10 cellular contexts compared by ENCODE assay signal in genomic region chr22:42365337-42365865, GRCh38.
A peak's percentile ranks its signal among the peaks of the same experiment; 100 is the strongest.
DNase-seq lines count a peak whose midpoint lies in the region; ATAC-seq and TF ChIP-seq lines count a peak whose summit lies in the region.
"Had no signal": no experiment of that assay in that cellular context is flagged by ENCODE, and none has a peak within 500 bp of the region (broad histone marks: within the 10 kb centered on the region; RNA-seq: fewer than 3 reads in every experiment).

No MANE protein-coding gene starts in this region.

- no peaks in the 10 kb centered on the region; the same call in 1 of the 2 replicates for H3F3A ChIP-seq in GM23248 (ENCODE audit: insufficient read depth)

- H3K36me3 ChIP-seq in GM23248 (ENCODE audit: low read depth) (no peaks in the 10 kb centered on the region), esophagus squamous epithelium (no peaks in the 10 kb centered on the region), psoas muscle (ENCODE audit: insufficient read depth in 1 of 2, low read depth in 1 of 2) (no peaks in the 10 kb centered on the region)
- H3K36me3 ChIP-seq: lower lobe of right lung had no signal

- H3K79me2 ChIP-seq in GM23248 (ENCODE audit: insufficient read depth): no peaks in the 10 kb centered on the region

- peak overlapping the region; percentile 43 for H3K4me2 ChIP-seq in GM23248 (ENCODE audit: unreplicated experiment)

- no peaks in the 10 kb centered on the region for H3K9me2 ChIP-seq in GM23248 (ENCODE audit: insufficient read depth)

- ATAC-seq in psoas muscle (no peak), GM19023 (IDR thresholded peaks at IDR 0.05; ENCODE audit: unreplicated experiment) (no peak), HG03460 (IDR thresholded peaks at IDR 0.05; ENCODE audit: unreplicated experiment) (no peak), GM18498 (IDR thresholded peaks at IDR 0.05; ENCODE audit: unreplicated experiment) (no peak), HG03378 (IDR thresholded peaks at IDR 0.05; ENCODE audit: unreplicated experiment) (no peak)
- ATAC-seq: lower lobe of right lung had no signal

- in situ Hi-C loops in GM23248 (cut with MboI): no loop called here

- no peak overlapping the region for H3K27ac ChIP-seq in GM23248
- peak overlapping the region; percentile 49 to 83 (median 78) for H3K27ac ChIP-seq in esophagus squamous epithelium
- H3K27ac ChIP-seq in psoas muscle: peak overlapping the region; percentile 30
- H3K27ac ChIP-seq: lower lobe of right lung had no signal

- intact Hi-C loops in esophagus squamous epithelium (cut with DNase I) (no loop called here), psoas muscle (cut with DNase I) (no loop called here)

- no peak overlapping the region; the same call in 1 of the 2 replicates for H2AFZ ChIP-seq in GM23248

- H3K9me3 ChIP-seq in GM23248 (ENCODE audit: low read depth) (no peaks in the 10 kb centered on the region), esophagus squamous epithelium (no peaks in the 10 kb centered on the region), psoas muscle (no peaks in the 10 kb centered on the region)
- H3K9me3 ChIP-seq: lower lobe of right lung had no signal

- H3K4me1 ChIP-seq in GM23248 (ENCODE audit: insufficient read depth) (peaks cover 16% of the 10 kb centered on the region), esophagus squamous epithelium (peaks cover 26 to 69% (median 48%) of the 10 kb centered on the region in 3 donors), psoas muscle (peaks cover 14% of the 10 kb centered on the region)

- peaks cover 45% of the 10 kb centered on the region for H3K27me3 ChIP-seq in GM23248 (replicated peaks; ENCODE audit: insufficient read depth)
- peaks cover 0 to 37% (median 0%) of the 10 kb centered on the region in 4 donors for H3K27me3 ChIP-seq in esophagus squamous epithelium
- peaks cover 0 to 43% (median 4%) of the 10 kb centered on the region in 3 donors for H3K27me3 ChIP-seq in psoas muscle (ENCODE audit: insufficient read depth in 3 of 3, low read length in 2 of 3)

- WGBS in GM23248 (ENCODE audit: low coverage in 1 of 2, low lambda C conversion rate in 2 of 2, missing lambda C conversion rate in 2 of 2), 2 experiments: 13 to 18% methylated on average over 10 of the region's 10 CpGs
- 21 to 28% methylated on average over 7 to 8 of the region's 10 CpGs for WGBS in esophagus squamous epithelium, 2 donors
- WGBS in psoas muscle, 3 donors: 44 to 52% (median 50%) methylated on average over 10 of the region's 10 CpGs

- DNase-seq in GM23248 (no peak), NCI-H2227 treated with DMSO at 0.1 percent for 48 hours (lab: John Stamatoyannopoulos, UW) (peak; percentile 56), esophagus squamous epithelium (lab: John Stamatoyannopoulos, UW) (no peak), psoas muscle (no peak)
- DNase-seq: activated T-cell treated with anti-CD3 and anti-CD28 coated beads, Interleukin-2, amount 50 U/mL, for 48 hours; lower lobe of right lung had no signal

- no peak for TF ChIP-seq POLR2A in esophagus squamous epithelium (IDR thresholded peaks at IDR 0.05)

- H4K20me1 ChIP-seq in GM23248 (ENCODE audit: insufficient read depth): no peaks in the 10 kb centered on the region

- H3K9ac ChIP-seq in GM23248: no peak overlapping the region

- no peak for TF ChIP-seq CTCF in esophagus squamous epithelium (IDR thresholded peaks at IDR 0.05)
- TF ChIP-seq CTCF in psoas muscle (IDR thresholded peaks at IDR 0.05): no peak

- H3K4me3 ChIP-seq in GM23248 (no peak overlapping the region), esophagus squamous epithelium (peak overlapping the region in 2 of 4 donors; percentile 15 to 47), psoas muscle (no peak overlapping the region)
- H3K4me3 ChIP-seq: lower lobe of right lung had no signal
